ENCODE assay signal across 8 cellular contexts in genomic region chr10:18659784-18660561, GRCh38. TPM values are rescaled to one million over a fixed set of nuclear protein-coding genes. Genes with fewer than 3 reads are reported as not detected.
DNase-seq lines count a peak whose midpoint lies in the region; ATAC-seq, FAIRE-seq and TF ChIP-seq lines count a peak whose summit lies in the region.

No MANE protein-coding gene starts in this region.

- no peaks in the 10 kb centered on the region for H3K27me3 ChIP-seq in bronchial epithelial cell (ENCODE audit: control insufficient read depth, insufficient read depth, low read length)

- H3K4me3 ChIP-seq in bronchial epithelial cell (ENCODE audit: low read depth, low read length): peak overlapping the region; percentile 72

- H3K27ac ChIP-seq in C4-2B (peak overlapping the region; percentile 89), temporal lobe (ENCODE audit: low read depth, low read length) (peak overlapping the region; percentile 77)

- TF ChIP-seq CTCF in C4-2B (conservative IDR thresholded peaks at IDR 0.05): no peak
- TF ChIP-seq CTCF in bronchial epithelial cell (IDR thresholded peaks at IDR 0.05; ENCODE audit: insufficient read depth, low read length, severe bottlenecking): no peak

- no peak for FAIRE-seq in bronchial epithelial cell (lab: Jason Lieb, UNC)

- DNase-seq in NCI-H526 treated with DMSO at 0.1 percent for 48 hours (lab: John Stamatoyannopoulos, UW) (peak; percentile 19), bronchial epithelial cell (ENCODE audit: low read depth) (peak; percentile 90), left kidney (ENCODE audit: low read depth, low spot score) (peak; percentile 77), cerebellum (ENCODE audit: low spot score) (no peak)

- H3K36me3 ChIP-seq in bronchial epithelial cell (ENCODE audit: control insufficient read depth, insufficient read depth, low read length): no peaks in the 10 kb centered on the region

- ATAC-seq in GM18861 (IDR thresholded peaks at IDR 0.05; ENCODE audit: unreplicated experiment): peak; percentile 10
- ATAC-seq in HG03039 (IDR thresholded peaks at IDR 0.05; ENCODE audit: unreplicated experiment): peak; percentile 16

RNA-seq across cellular contexts. Expression of gene ARL5B, which starts 0.7 kb away (rescaled TPM):
- total RNA-seq in bronchial epithelial cell (16.1 and 18.1 TPM in 2 replicates), temporal lobe (54.3 TPM), cerebellum (65.8 TPM)

RNA-seq across cellular contexts. Expression of gene NSUN6, which starts 8.6 kb away (rescaled TPM):
- total RNA-seq in bronchial epithelial cell (9.2 and 10.8 TPM in 2 replicates), temporal lobe (30.0 TPM), cerebellum (34.5 TPM)
